34 cellular contexts compared by ENCODE assay signal in genomic region chr7:70289067-70289466, GRCh38.
DNase-seq lines count a peak whose midpoint lies in the region; ATAC-seq, FAIRE-seq and TF ChIP-seq lines count a peak whose summit lies in the region.
"Had no signal": no experiment of that assay in that cellular context is flagged by ENCODE, and none has a peak within 500 bp of the region (broad histone marks: within the 10 kb centered on the region; RNA-seq: fewer than 3 reads in every experiment).

No MANE protein-coding gene starts in this region.

- H3K9me2 ChIP-seq in GM23248 (ENCODE audit: insufficient read depth) = no peaks in the 10 kb centered on the region

- no peaks in the 10 kb centered on the region for H3K27me3 ChIP-seq in GM23248 (replicated peaks; ENCODE audit: insufficient read depth)
- H3K27me3 ChIP-seq in astrocyte (ENCODE audit: insufficient read depth, low read length) = no peaks in the 10 kb centered on the region
- H3K27me3 ChIP-seq: cardiac muscle cell, esophagus muscularis mucosa, right lobe of liver, suprapubic skin had no signal

- TF ChIP-seq CTCF in astrocyte (IDR thresholded peaks at IDR 0.05; ENCODE audit: insufficient read depth, low read depth, low read length) (no peak), mesothelial cell of epicardium (IDR thresholded peaks at IDR 0.05; ENCODE audit: unreplicated experiment) (no peak)

- H3K27ac Mint-ChIP-seq in astrocyte (ENCODE audit: unreplicated experiment) = no peak overlapping the region
- no peak overlapping the region for H3K27ac Mint-ChIP-seq in mesothelial cell of epicardium
- H3K27ac Mint-ChIP-seq: activated CD4-positive, alpha-beta memory T cell treated with anti-CD3 and anti-CD28 coated beads for 36 hours; activated T-helper 1 cell treated with anti-CD3 and anti-CD28 coated beads, Interleukin-12 subunit alpha, Interleukin-12 subunit beta, Interleukin-2, Interleukin-4 antibody, amounts not matched to agents 30 ng/mL and 10 ng/mL and 1 ng/mL, durations not matched to agents 14 hours and 24 hours and 36 hours; HFFc6; stimulated activated memory B cell treated with anti-CD40 and anti-IgM and Interleukin-4, amounts not matched to agents 10 μg/mL and 1 μg/mL and 100 μg/mL, for 72 hours had no signal

- H3K9me3 Mint-ChIP-seq in astrocyte (ENCODE audit: unreplicated experiment) = no peaks in the 10 kb centered on the region
- no peaks in the 10 kb centered on the region for H3K9me3 Mint-ChIP-seq in mesothelial cell of epicardium
- H3K9me3 Mint-ChIP-seq: activated T-helper 1 cell treated with anti-CD3 and anti-CD28 coated beads, Interleukin-12 subunit alpha, Interleukin-12 subunit beta, Interleukin-2, Interleukin-4 antibody, amounts not matched to agents 30 ng/mL and 10 ng/mL and 1 ng/mL, durations not matched to agents 14 hours and 24 hours and 36 hours; neural crest cell; stimulated activated memory B cell treated with anti-CD40 and anti-IgM and Interleukin-4, amounts not matched to agents 10 μg/mL and 1 μg/mL and 100 μg/mL, for 72 hours had no signal

- H3K4me3 ChIP-seq in GM23248 = 0 out of 2 replicates have a peak overlapping the region, but pooled peaks have one; percentile 13
- H3K4me3 ChIP-seq in astrocyte (ENCODE audit: insufficient read depth, low read depth, low read length) = no peak overlapping the region
- H3K4me3 ChIP-seq: cardiac muscle cell, esophagus muscularis mucosa, GM12878, lung, PC-9, right lobe of liver, suprapubic skin had no signal

- 10 to 17% methylated on average over 2 of the region's 2 CpGs for WGBS in GM23248 (ENCODE audit: low coverage in 1 of 2, low lambda C conversion rate in 2 of 2, missing lambda C conversion rate in 2 of 2), 2 experiments

- H3K4me2 ChIP-seq in GM23248 (ENCODE audit: unreplicated experiment) (no peak overlapping the region), astrocyte (ENCODE audit: low read length) (no peak overlapping the region)
- H3K4me2 ChIP-seq: PC-9 had no signal

- no peaks in the 10 kb centered on the region for H3K36me3 Mint-ChIP-seq in astrocyte (ENCODE audit: low read depth, unreplicated experiment)
- H3K36me3 Mint-ChIP-seq in mesothelial cell of epicardium = no peaks in the 10 kb centered on the region
- H3K36me3 Mint-ChIP-seq: activated CD4-positive, alpha-beta memory T cell treated with anti-CD3 and anti-CD28 coated beads for 36 hours; CD4-positive, CD25-positive, alpha-beta regulatory T cell; stimulated activated memory B cell treated with anti-CD40 and anti-IgM and Interleukin-4, amounts not matched to agents 10 μg/mL and 1 μg/mL and 100 μg/mL, for 72 hours had no signal

- DNase-seq in GM23248 (peak; percentile 61), astrocyte (ENCODE audit: low read depth) (peak; percentile 37), fibroblast of the conjunctiva (ENCODE audit: low read depth) (peak; percentile 39), stromal cell of bone marrow (ENCODE audit: low read depth) (peak; percentile 57), EL (no peak), mesothelial cell of epicardium (ENCODE audit: low spot score in 2 of 2, unreplicated experiment in 2 of 2) (no peak)
- DNase-seq: activated CD4-positive, alpha-beta memory T cell treated with anti-CD3 and anti-CD28 coated beads for 36 hours; activated CD8-positive, alpha-beta memory T cell treated with anti-CD3 and anti-CD28 coated beads, Interleukin-2, amount 50 U/mL, for 4 hours; activated naive CD4-positive, alpha-beta T cell treated with anti-CD3 and anti-CD28 coated beads, Interleukin-2, amount 50 U/mL, for 16 hours; amygdala; CD4-positive, CD25-positive, alpha-beta regulatory T cell; cortex of kidney; DND-41; HFFc6; NCI-H1092; NCI-H187; NCI-H524; NK-92 treated with Interleukin-12 subunit alpha and Interleukin-12 subunit beta, amount 100 ng/mL, for 24 hours; PC-9; right lobe of liver; SHP77 treated with DMSO at 0.1 percent for 48 hours; stimulated activated CD4-positive, alpha-beta T cell treated with anti-CD3 and anti-CD28 coated beads, Interleukin-4, amount 100 ng/mL, for 4 hours; T-helper 1 cell had no signal

- peak overlapping the region; percentile 35; the same call in 1 of the 2 replicates for H2AFZ ChIP-seq in GM23248
- H2AFZ ChIP-seq in astrocyte (ENCODE audit: low read depth, low read length) = no peak overlapping the region
- H2AFZ ChIP-seq: PC-9 had no signal

- FAIRE-seq in astrocyte (lab: Jason Lieb, UNC) = peak; percentile 45
- FAIRE-seq: GM12878, urothelium cell line had no signal

- 0 out of 2 replicates have a peak, but pooled peaks cover 8% of the 10 kb centered on the region for H3K4me1 ChIP-seq in GM23248 (ENCODE audit: insufficient read depth)
- H3K4me1 ChIP-seq in astrocyte (ENCODE audit: insufficient read depth, low read length) = no peaks in the 10 kb centered on the region
- H3K4me1 ChIP-seq: esophagus muscularis mucosa, right lobe of liver, suprapubic skin had no signal

- H3K27ac ChIP-seq in GM23248 (no peak overlapping the region), astrocyte (ENCODE audit: low read depth, low read length) (no peak overlapping the region)
- H3K27ac ChIP-seq: cardiac muscle cell, esophagus muscularis mucosa, PC-9, right lobe of liver, suprapubic skin had no signal

- H3K9ac ChIP-seq in GM23248 = no peak overlapping the region
- no peak overlapping the region for H3K9ac ChIP-seq in astrocyte (ENCODE audit: low read length)

- no peaks in the 10 kb centered on the region for H3F3A ChIP-seq in GM23248 (ENCODE audit: insufficient read depth)

- in situ Hi-C loops in GM23248 (cut with MboI) = no loop called here

- H3K36me3 ChIP-seq in GM23248 (ENCODE audit: low read depth) = no peaks in the 10 kb centered on the region
- no peaks in the 10 kb centered on the region for H3K36me3 ChIP-seq in astrocyte (ENCODE audit: insufficient read depth, low read length)
- H3K36me3 ChIP-seq: cardiac muscle cell, esophagus muscularis mucosa, right lobe of liver, suprapubic skin had no signal

- no peak overlapping the region for H3K4me3 Mint-ChIP-seq in astrocyte (ENCODE audit: unreplicated experiment)
- no peak overlapping the region for H3K4me3 Mint-ChIP-seq in mesothelial cell of epicardium
- H3K4me3 Mint-ChIP-seq: activated CD4-positive, alpha-beta memory T cell treated with anti-CD3 and anti-CD28 coated beads for 36 hours; activated T-helper 1 cell treated with anti-CD3 and anti-CD28 coated beads, Interleukin-12 subunit alpha, Interleukin-12 subunit beta, Interleukin-2, Interleukin-4 antibody, amounts not matched to agents 30 ng/mL and 10 ng/mL and 1 ng/mL, durations not matched to agents 14 hours and 24 hours and 36 hours; CD4-positive, CD25-positive, alpha-beta regulatory T cell; HFFc6; neural crest cell; stimulated activated memory B cell treated with anti-CD40 and anti-IgM and Interleukin-4, amounts not matched to agents 10 μg/mL and 1 μg/mL and 100 μg/mL, for 72 hours had no signal

- H3K9me3 ChIP-seq in GM23248 (ENCODE audit: low read depth) = no peaks in the 10 kb centered on the region
- H3K9me3 ChIP-seq in astrocyte (ENCODE audit: insufficient read depth, low read depth, low read length) = no peaks in the 10 kb centered on the region
- H3K9me3 ChIP-seq: esophagus muscularis mucosa, right lobe of liver, suprapubic skin had no signal

- H3K27me3 Mint-ChIP-seq in astrocyte (ENCODE audit: low read depth, unreplicated experiment) = no peaks in the 10 kb centered on the region
- no peaks in the 10 kb centered on the region for H3K27me3 Mint-ChIP-seq in mesothelial cell of epicardium (ENCODE audit: low read depth)
- H3K27me3 Mint-ChIP-seq: activated CD4-positive, alpha-beta memory T cell treated with anti-CD3 and anti-CD28 coated beads for 36 hours; stimulated activated memory B cell treated with anti-CD40 and anti-IgM and Interleukin-4, amounts not matched to agents 10 μg/mL and 1 μg/mL and 100 μg/mL, for 72 hours had no signal

- no peaks in the 10 kb centered on the region for H3K4me1 Mint-ChIP-seq in astrocyte (ENCODE audit: low read depth, unreplicated experiment)
- no peaks in the 10 kb centered on the region for H3K4me1 Mint-ChIP-seq in mesothelial cell of epicardium
- H3K4me1 Mint-ChIP-seq: CD4-positive, CD25-positive, alpha-beta regulatory T cell; stimulated activated memory B cell treated with anti-CD40 and anti-IgM and Interleukin-4, amounts not matched to agents 10 μg/mL and 1 μg/mL and 100 μg/mL, for 72 hours had no signal

- ATAC-seq in GM21360 (IDR thresholded peaks at IDR 0.05; ENCODE audit: unreplicated experiment) = no peak
- ATAC-seq: activated CD4-positive, CD25-positive, alpha-beta regulatory T cell treated with anti-CD3 and anti-CD28 coated beads, Interleukin-2, amount 50 U/mL, for 24 hours; GM12878; right lobe of liver; stimulated activated memory B cell treated with anti-CD40 and anti-IgM and Interleukin-4, amounts not matched to agents 10 μg/mL and 1 μg/mL and 100 μg/mL, for 72 hours had no signal

- H4K20me1 ChIP-seq in GM23248 (ENCODE audit: insufficient read depth) (no peaks in the 10 kb centered on the region), astrocyte (ENCODE audit: insufficient read depth, low read length) (no peaks in the 10 kb centered on the region)

- H3K79me2 ChIP-seq in GM23248 (ENCODE audit: insufficient read depth) = no peaks in the 10 kb centered on the region
- H3K79me2 ChIP-seq in astrocyte (ENCODE audit: insufficient read depth, low read length) = no peaks in the 10 kb centered on the region

Comparison
In these comparisons a context has a peak if more than half of its experiments do, and no peak if none do; other contexts are left out.
1. DNase-seq: peak in GM23248 (single experiment), astrocyte (single experiment), fibroblast of the conjunctiva (single experiment) and stromal cell of bone marrow (single experiment); none in EL (single experiment) and mesothelial cell of epicardium (0 of 2).